In genomic region chr17:65442691-65443090, GRCh38 we compare ENCODE assay signal across 22 cellular contexts.
DNase-seq lines count a peak whose midpoint lies in the region; ATAC-seq and FAIRE-seq lines count a peak whose summit lies in the region.
"Had no signal": no experiment of that assay in that cellular context is flagged by ENCODE, and none has a peak within 500 bp of the region (broad histone marks: within the 10 kb centered on the region; RNA-seq: fewer than 3 reads in every experiment).

No MANE protein-coding gene starts in this region.

- FAIRE-seq in HTR-8/SVneo (lab: Jason Lieb, UNC), result peak; percentile 36
- FAIRE-seq: A204.1, D721Med, G401.6, GM12891 had no signal

- H3K27ac Mint-ChIP-seq in activated T-cell treated with anti-CD3 and anti-CD28 coated beads, Interleukin-2, amount 50 U/mL, for 72 hours, result no peak overlapping the region
- H3K27ac Mint-ChIP-seq in activated T-helper 17 cell treated with anti-CD3 and anti-CD28 coated beads, Interleukin-2, amount 50 U/mL, for 72 hours, result peak overlapping the region; percentile 54
- no peak overlapping the region for H3K27ac Mint-ChIP-seq in stimulated activated effector memory CD8-positive, alpha-beta T cell treated with anti-CD3 and anti-CD28 coated beads, Interleukin-12 subunit alpha, Interleukin-12 subunit beta, amount 100 ng/mL, for 72 hours
- H3K27ac Mint-ChIP-seq: B cell; CD4-positive, alpha-beta T cell; CD8-positive, alpha-beta T cell had no signal

- H3K36me3 Mint-ChIP-seq in activated T-cell treated with anti-CD3 and anti-CD28 coated beads, Interleukin-2, amount 50 U/mL, for 72 hours (ENCODE audit: insufficient read depth in 2 of 2), result no peaks in the 10 kb centered on the region
- no peaks in the 10 kb centered on the region for H3K36me3 Mint-ChIP-seq in activated T-cell treated with anti-CD3 and anti-CD28 coated beads, Interleukin-2, amount 50 U/mL, for 4 hours (ENCODE audit: insufficient read depth)
- H3K36me3 Mint-ChIP-seq in activated T-helper 17 cell treated with anti-CD3 and anti-CD28 coated beads, Interleukin-2, amount 50 U/mL, for 72 hours (ENCODE audit: low read depth), result no peaks in the 10 kb centered on the region
- H3K36me3 Mint-ChIP-seq in stimulated activated effector memory CD8-positive, alpha-beta T cell treated with anti-CD3 and anti-CD28 coated beads, Interleukin-12 subunit alpha, Interleukin-12 subunit beta, amount 100 ng/mL, for 72 hours, result no peaks in the 10 kb centered on the region
- H3K36me3 Mint-ChIP-seq: CD8-positive, alpha-beta T cell had no signal

- no peaks in the 10 kb centered on the region for H3K9me3 Mint-ChIP-seq in activated T-cell treated with anti-CD3 and anti-CD28 coated beads, Interleukin-2, amount 50 U/mL, for 72 hours
- H3K9me3 Mint-ChIP-seq in activated T-cell treated with anti-CD3 and anti-CD28 coated beads, Interleukin-2, amount 50 U/mL, for 4 hours, result no peaks in the 10 kb centered on the region
- no peaks in the 10 kb centered on the region for H3K9me3 Mint-ChIP-seq in activated T-helper 17 cell treated with anti-CD3 and anti-CD28 coated beads, Interleukin-2, amount 50 U/mL, for 72 hours
- H3K9me3 Mint-ChIP-seq in stimulated activated effector memory CD8-positive, alpha-beta T cell treated with anti-CD3 and anti-CD28 coated beads, Interleukin-12 subunit alpha, Interleukin-12 subunit beta, amount 100 ng/mL, for 72 hours, result no peaks in the 10 kb centered on the region
- H3K9me3 Mint-ChIP-seq: CD4-positive, alpha-beta T cell; CD8-positive, alpha-beta T cell had no signal

- peaks cover 54% of the 10 kb centered on the region for H3K27me3 Mint-ChIP-seq in activated T-cell treated with anti-CD3 and anti-CD28 coated beads, Interleukin-2, amount 50 U/mL, for 72 hours (ENCODE audit: low read depth)
- peaks cover 22% of the 10 kb centered on the region for H3K27me3 Mint-ChIP-seq in activated T-cell treated with anti-CD3 and anti-CD28 coated beads, Interleukin-2, amount 50 U/mL, for 4 hours (ENCODE audit: low read depth)
- H3K27me3 Mint-ChIP-seq in activated T-helper 17 cell treated with anti-CD3 and anti-CD28 coated beads, Interleukin-2, amount 50 U/mL, for 72 hours, result peaks cover 34% of the 10 kb centered on the region

- H3K4me1 Mint-ChIP-seq in activated T-cell treated with anti-CD3 and anti-CD28 coated beads, Interleukin-2, amount 50 U/mL, for 72 hours (ENCODE audit: low read depth), result peaks cover 10% of the 10 kb centered on the region
- no peaks in the 10 kb centered on the region for H3K4me1 Mint-ChIP-seq in activated T-cell treated with anti-CD3 and anti-CD28 coated beads, Interleukin-2, amount 50 U/mL, for 4 hours (ENCODE audit: low read depth)
- no peaks in the 10 kb centered on the region for H3K4me1 Mint-ChIP-seq in activated T-helper 17 cell treated with anti-CD3 and anti-CD28 coated beads, Interleukin-2, amount 50 U/mL, for 72 hours
- no peaks in the 10 kb centered on the region for H3K4me1 Mint-ChIP-seq in stimulated activated effector memory CD8-positive, alpha-beta T cell treated with anti-CD3 and anti-CD28 coated beads, Interleukin-12 subunit alpha, Interleukin-12 subunit beta, amount 100 ng/mL, for 72 hours
- H3K4me1 Mint-ChIP-seq: B cell had no signal

- H3K4me3 Mint-ChIP-seq in activated T-cell treated with anti-CD3 and anti-CD28 coated beads, Interleukin-2, amount 50 U/mL, for 72 hours, result no peak overlapping the region
- H3K4me3 Mint-ChIP-seq in activated T-cell treated with anti-CD3 and anti-CD28 coated beads, Interleukin-2, amount 50 U/mL, for 4 hours, result no peak overlapping the region
- no peak overlapping the region for H3K4me3 Mint-ChIP-seq in activated T-helper 17 cell treated with anti-CD3 and anti-CD28 coated beads, Interleukin-2, amount 50 U/mL, for 72 hours
- H3K4me3 Mint-ChIP-seq in stimulated activated effector memory CD8-positive, alpha-beta T cell treated with anti-CD3 and anti-CD28 coated beads, Interleukin-12 subunit alpha, Interleukin-12 subunit beta, amount 100 ng/mL, for 72 hours, result no peak overlapping the region
- H3K4me3 Mint-ChIP-seq: B cell; CD4-positive, alpha-beta T cell; CD8-positive, alpha-beta T cell had no signal

- no peak for DNase-seq in activated T-cell treated with anti-CD3 and anti-CD28 coated beads, Interleukin-2, amount 50 U/mL, for 72 hours
- no peak for DNase-seq in activated T-cell treated with anti-CD3 and anti-CD28 coated beads, Interleukin-2, amount 50 U/mL, for 4 hours
- DNase-seq in HTR-8/SVneo (ENCODE audit: insufficient read length, low spot score) (no peak), AG08395 (ENCODE audit: low spot score) (no peak)
- no peak for DNase-seq in stimulated activated effector memory CD8-positive, alpha-beta T cell treated with anti-CD3 and anti-CD28 coated beads, Interleukin-12 subunit alpha, Interleukin-12 subunit beta, amount 100 ng/mL, for 72 hours (ENCODE audit: low spot score in 2 of 2)
- DNase-seq: 8988T; ACHN; AML-193; Caco-2; Calu3; CD4-positive, alpha-beta T cell; CD8-positive, alpha-beta T cell; DMS79 treated with DMSO at 0.1 percent for 48 hours; GF-D8 had no signal

- ATAC-seq in activated T-cell treated with anti-CD3 and anti-CD28 coated beads, Interleukin-2, amount 50 U/mL, for 72 hours (replicated peaks in 1 of 2), result peak; percentile 15 to 69
- no peak for ATAC-seq in activated T-cell treated with anti-CD3 and anti-CD28 coated beads, Interleukin-2, amount 50 U/mL, for 4 hours
- ATAC-seq in activated T-helper 17 cell treated with anti-CD3 and anti-CD28 coated beads, Interleukin-2, amount 50 U/mL, for 72 hours (replicated peaks), result peak; percentile 79
- ATAC-seq in stimulated activated effector memory CD8-positive, alpha-beta T cell treated with anti-CD3 and anti-CD28 coated beads, Interleukin-12 subunit alpha, Interleukin-12 subunit beta, amount 100 ng/mL, for 72 hours, result peak; percentile 57
- ATAC-seq in HG03571 (IDR thresholded peaks at IDR 0.05; ENCODE audit: unreplicated experiment) (no peak), GM21526 (IDR thresholded peaks at IDR 0.05; ENCODE audit: low FRiP score, unreplicated experiment) (no peak)
- ATAC-seq: CD8-positive, alpha-beta T cell had no signal

Comparison
In these comparisons a context has a peak if more than half of its experiments do, and no peak if none do; other contexts are left out.
1. ATAC-seq: peak in activated T-cell treated with anti-CD3 and anti-CD28 coated beads, Interleukin-2, amount 50 U/mL, for 72 hours (2 of 2), activated T-helper 17 cell treated with anti-CD3 and anti-CD28 coated beads, Interleukin-2, amount 50 U/mL, for 72 hours (single experiment) and stimulated activated effector memory CD8-positive, alpha-beta T cell treated with anti-CD3 and anti-CD28 coated beads, Interleukin-12 subunit alpha, Interleukin-12 subunit beta, amount 100 ng/mL, for 72 hours (single experiment); none in activated T-cell treated with anti-CD3 and anti-CD28 coated beads, Interleukin-2, amount 50 U/mL, for 4 hours (0 of 2), HG03571 (single experiment) and GM21526 (single experiment).